Comparison of ENCODE assay signal across 8 cellular contexts in the genomic region with DNA sequence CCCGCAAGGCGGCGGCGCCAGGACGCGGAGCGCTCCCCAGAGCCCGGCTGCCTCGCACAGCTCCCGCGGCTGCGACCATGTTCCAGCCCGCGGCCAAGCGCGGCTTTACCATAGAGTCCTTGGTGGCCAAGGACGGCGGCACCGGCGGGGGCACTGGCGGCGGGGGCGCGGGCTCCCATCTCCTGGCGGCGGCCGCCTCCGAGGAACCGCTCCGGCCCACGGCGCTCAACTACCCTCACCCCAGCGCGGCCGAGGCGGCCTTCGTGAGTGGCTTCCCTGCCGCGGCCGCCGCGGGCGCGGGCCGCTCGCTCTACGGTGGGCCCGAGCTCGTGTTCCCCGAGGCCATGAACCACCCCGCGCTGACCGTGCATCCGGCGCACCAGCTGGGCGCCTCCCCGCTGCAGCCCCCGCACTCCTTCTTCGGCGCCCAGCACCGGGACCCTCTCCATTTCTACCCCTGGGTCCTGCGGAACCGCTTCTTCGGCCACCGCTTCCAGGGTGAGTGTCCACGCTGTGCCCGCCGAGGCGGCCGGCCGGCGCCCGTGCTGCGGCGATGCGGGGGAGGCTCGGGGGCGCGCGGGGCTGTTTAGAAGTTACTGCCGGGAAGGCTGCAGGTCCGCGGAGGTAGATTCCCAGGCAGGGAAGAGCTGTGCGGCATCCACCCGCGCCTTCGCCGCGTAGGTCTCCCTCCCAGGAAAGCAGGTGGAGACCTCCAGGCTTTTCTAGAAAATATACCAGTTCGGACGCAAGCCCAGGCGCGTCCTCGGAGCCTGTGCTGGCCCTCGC. TPM values are rescaled to one million over a fixed set of nuclear protein-coding genes. Genes with fewer than 3 reads are reported as not detected.
A peak's percentile ranks its signal among the peaks of the same experiment; 100 is the strongest.
DNase-seq lines count a peak whose midpoint lies in the region; ATAC-seq and TF ChIP-seq lines count a peak whose summit lies in the region.

No MANE protein-coding gene starts in this region.

- peak; percentile 10 for ATAC-seq in GM21786 (IDR thresholded peaks at IDR 0.05; ENCODE audit: unreplicated experiment)
- no peak for ATAC-seq in GM19463 (IDR thresholded peaks at IDR 0.05; ENCODE audit: unreplicated experiment)

- intact Hi-C loops in lower leg skin (cut with DNase I; ENCODE audit: low total_unique reads), result no loop called here

- peak; percentile 65 for DNase-seq in D341Med (ENCODE audit: low spot score)
- peak; percentile 60 for DNase-seq in activated T-cell treated with anti-CD3 and anti-CD28 coated beads, Interleukin-2, amount 50 U/mL, for 24 hours
- DNase-seq in lower leg skin (ENCODE audit: low spot score in 2 of 2), result peak in 1 of 2 donors; percentile 82
- DNase-seq in OCI-M2 (lab: John Stamatoyannopoulos, UW; ENCODE audit: unreplicated experiment), result no peak
- no peak for DNase-seq in hepatic stellate cell (ENCODE audit: low spot score)
- no peak for DNase-seq in NCI-H187 treated with DMSO at 0.1 percent for 48 hours (lab: John Stamatoyannopoulos, UW)

- peak overlapping the region; percentile 59 for H3K4me3 Mint-ChIP-seq in activated T-cell treated with anti-CD3 and anti-CD28 coated beads, Interleukin-2, amount 50 U/mL, for 24 hours

- TF ChIP-seq CTCF in lower leg skin (IDR thresholded peaks at IDR 0.05), result no peak

- WGBS in lower leg skin, 2 donors, result 1 to 3% methylated on average over 49 to 59 of the region's 95 CpGs

- H3K27me3 Mint-ChIP-seq in activated T-cell treated with anti-CD3 and anti-CD28 coated beads, Interleukin-2, amount 50 U/mL, for 24 hours, result peaks cover 87% of the 10 kb centered on the region

- no peaks in the 10 kb centered on the region for H3K9me3 Mint-ChIP-seq in activated T-cell treated with anti-CD3 and anti-CD28 coated beads, Interleukin-2, amount 50 U/mL, for 24 hours

- H3K4me3 ChIP-seq in lower leg skin (ENCODE audit: low read depth, poor library complexity, severe bottlenecking), result peak overlapping the region; percentile 5

- no peaks in the 10 kb centered on the region for H3K36me3 Mint-ChIP-seq in activated T-cell treated with anti-CD3 and anti-CD28 coated beads, Interleukin-2, amount 50 U/mL, for 24 hours (ENCODE audit: low read depth)

- H3K27ac Mint-ChIP-seq in activated T-cell treated with anti-CD3 and anti-CD28 coated beads, Interleukin-2, amount 50 U/mL, for 24 hours, result peak overlapping the region; percentile 44

- peaks cover 40% of the 10 kb centered on the region for H3K4me1 Mint-ChIP-seq in activated T-cell treated with anti-CD3 and anti-CD28 coated beads, Interleukin-2, amount 50 U/mL, for 24 hours (ENCODE audit: low read depth)

- TF ChIP-seq POLR2A in lower leg skin (IDR thresholded peaks at IDR 0.05), result no peak

RNA-seq across cellular contexts. Expression of a gene that starts 0.7 kb away (rescaled TPM):
- under 1 TPM in 1 of 4 donors, not detected in 3; 0.26 TPM for total RNA-seq in lower leg skin

RNA-seq across cellular contexts. Expression of a gene that starts 30.9 kb away (rescaled TPM):
- total RNA-seq in lower leg skin, result 10 to 100 TPM in 3 of 4 donors, 1 to 10 TPM in 1; 8.0 to 20.3 (median 15.0) TPM

Comparison
In these comparisons a context has a peak if more than half of its experiments do, and no peak if none do; other contexts are left out.
1. DNase-seq: peak in D341Med (single experiment) and activated T-cell treated with anti-CD3 and anti-CD28 coated beads, Interleukin-2, amount 50 U/mL, for 24 hours (single experiment); none in OCI-M2 (single experiment), hepatic stellate cell (single experiment) and NCI-H187 treated with DMSO at 0.1 percent for 48 hours (single experiment).